In the genomic region with DNA sequence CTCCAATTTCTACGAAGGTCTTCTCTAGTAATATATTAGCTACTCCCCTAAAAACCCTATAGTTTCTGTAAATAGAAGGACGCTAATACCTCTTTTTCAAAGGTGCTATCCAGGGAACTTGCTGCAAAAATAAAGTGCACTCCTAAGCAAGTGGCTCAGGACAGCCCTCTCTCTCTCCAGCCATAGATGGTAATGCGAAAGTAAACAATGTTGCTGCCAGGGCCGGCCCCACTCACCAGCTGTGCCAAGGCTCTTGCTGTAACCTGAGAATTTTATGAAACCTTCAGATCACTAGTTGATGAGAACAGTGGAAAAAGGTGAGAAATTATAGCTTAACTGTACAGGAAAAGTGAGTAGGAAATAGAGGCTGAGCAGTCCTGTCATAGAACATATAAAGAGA, we compare ENCODE assay signal across 11 cellular contexts. TPM values are rescaled to one million over a fixed set of nuclear protein-coding genes. Genes with fewer than 3 reads are reported as not detected.
DNase-seq lines count a peak whose midpoint lies in the region; ATAC-seq and TF ChIP-seq lines count a peak whose summit lies in the region.
"Had no signal": no experiment of that assay in that cellular context is flagged by ENCODE, and none has a peak within 500 bp of the region (broad histone marks: within the 10 kb centered on the region; RNA-seq: fewer than 3 reads in every experiment).

No MANE protein-coding gene starts in this region.

- H3K4me1 Mint-ChIP-seq in CD14-positive monocyte (peaks cover 15% of the 10 kb centered on the region), memory B cell (peaks cover 12% of the 10 kb centered on the region), type B pancreatic cell (ENCODE audit: unreplicated experiment) (no peaks in the 10 kb centered on the region)
- H3K4me1 Mint-ChIP-seq: neural crest cell had no signal

- no peaks in the 10 kb centered on the region for H3K36me3 Mint-ChIP-seq in CD14-positive monocyte
- H3K36me3 Mint-ChIP-seq in memory B cell = peaks cover under 1% of the 10 kb centered on the region
- no peaks in the 10 kb centered on the region for H3K36me3 Mint-ChIP-seq in type B pancreatic cell

- ATAC-seq in memory B cell (ENCODE audit: low read depth) (no peak), GM21576 (IDR thresholded peaks at IDR 0.05; ENCODE audit: unreplicated experiment) (no peak), GM18907 (IDR thresholded peaks at IDR 0.05; ENCODE audit: unreplicated experiment) (no peak)

- TF ChIP-seq CTCF in CD14-positive monocyte (IDR thresholded peaks at IDR 0.05) = no peak
- no peak for TF ChIP-seq CTCF in type B pancreatic cell (conservative IDR thresholded peaks at IDR 0.05)

- no peak for DNase-seq in CD14-positive monocyte (ENCODE audit: low spot score)
- DNase-seq in NCI-H1092 treated with DMSO at 0.1 percent for 48 hours (lab: John Stamatoyannopoulos, UW) = peak; percentile 96
- DNase-seq in astrocyte of the hippocampus (ENCODE audit: low read depth, low spot score) = peak; percentile 23
- no peak for DNase-seq in memory B cell (ENCODE audit: low spot score in 2 of 2)
- DNase-seq in NCI-H1930 (lab: John Stamatoyannopoulos, UW) = no peak
- DNase-seq in type B pancreatic cell (ENCODE audit: extremely low spot score, unreplicated experiment) = no peak
- DNase-seq: KG1 had no signal

- H3K27me3 Mint-ChIP-seq in CD14-positive monocyte (ENCODE audit: low read depth in 3 of 3) = peaks cover 0 to 1% (median 0%) of the 10 kb centered on the region in 3 donors
- H3K27me3 Mint-ChIP-seq in memory B cell = no peaks in the 10 kb centered on the region
- no peaks in the 10 kb centered on the region for H3K27me3 Mint-ChIP-seq in type B pancreatic cell

- H3K4me3 Mint-ChIP-seq in CD14-positive monocyte (peak overlapping the region; percentile 58 to 62), memory B cell (peak overlapping the region; percentile 37), type B pancreatic cell (no peak overlapping the region)
- H3K4me3 Mint-ChIP-seq: neural crest cell; T-helper 1 cell treated with Interleukin-12 subunit alpha and Interleukin-12 subunit beta and Interleukin-4 antibody, amounts not matched to agents 30 μg/mL and 1 μg/mL, for 36 hours had no signal

- H3K27ac Mint-ChIP-seq in CD14-positive monocyte (peak overlapping the region in 2 of 7 donors; percentile 35 to 67), memory B cell (no peak overlapping the region), type B pancreatic cell (no peak overlapping the region)
- H3K27ac Mint-ChIP-seq: T-helper 1 cell treated with Interleukin-12 subunit alpha and Interleukin-12 subunit beta and Interleukin-4 antibody, amounts not matched to agents 30 μg/mL and 1 μg/mL, for 36 hours had no signal

- intact Hi-C loops in CD14-positive monocyte (cut with micrococcal nuclease) = no loop called here

- H3K9me3 Mint-ChIP-seq in CD14-positive monocyte = peaks cover 2 to 12% (median 9%) of the 10 kb centered on the region in 7 donors
- peaks cover 3% of the 10 kb centered on the region for H3K9me3 Mint-ChIP-seq in memory B cell
- H3K9me3 Mint-ChIP-seq in type B pancreatic cell = no peaks in the 10 kb centered on the region

RNA-seq across cellular contexts. Expression of a gene that starts 10.9 kb away (rescaled TPM):
- not detected for polyA plus RNA-seq in CD14-positive monocyte
- total RNA-seq in type B pancreatic cell (ENCODE audit: low replicate concordance) = not detected in 2 replicates
- total RNA-seq: neural crest cell had no signal

RNA-seq across cellular contexts. Expression of a gene that starts 40.5 kb away (rescaled TPM):
- polyA plus RNA-seq in CD14-positive monocyte = not detected
- not detected in 2 replicates for total RNA-seq in type B pancreatic cell (ENCODE audit: low replicate concordance)
- total RNA-seq: neural crest cell had no signal

RNA-seq across cellular contexts. Expression of a gene that starts 49.5 kb away (rescaled TPM):
- under 1 TPM in 1 of 2 donors, not detected in 1; 0.54 TPM for polyA plus RNA-seq in CD14-positive monocyte
- total RNA-seq in type B pancreatic cell (ENCODE audit: low replicate concordance) = not detected in 2 replicates
- total RNA-seq: neural crest cell had no signal

Comparison
In these comparisons a context has a peak if more than half of its experiments do, and no peak if none do; other contexts are left out.
1. DNase-seq: peak in NCI-H1092 treated with DMSO at 0.1 percent for 48 hours (single experiment) and astrocyte of the hippocampus (single experiment); none in CD14-positive monocyte (single experiment), memory B cell (0 of 2), NCI-H1930 (0 of 2) and type B pancreatic cell (single experiment).